Comparison of ENCODE assay signal across 8 cellular contexts in genomic region chr12:98754095-98754494, GRCh38.
DNase-seq lines count a peak whose midpoint lies in the region; ATAC-seq, FAIRE-seq and TF ChIP-seq lines count a peak whose summit lies in the region.

No MANE protein-coding gene starts in this region.

- no peaks in the 10 kb centered on the region for H3K9me3 Mint-ChIP-seq in naive thymus-derived CD8-positive, alpha-beta T cell

- 22 to 47% (median 31%) methylated on average over 5 of the region's 5 CpGs for WGBS in small intestine, 3 donors

- ATAC-seq in GM21367 (IDR thresholded peaks at IDR 0.05; ENCODE audit: unreplicated experiment): peak; percentile 98
- peak; percentile 98 for ATAC-seq in HG03520 (IDR thresholded peaks at IDR 0.05; ENCODE audit: unreplicated experiment)
- ATAC-seq in gastrocnemius medialis: no peak
- no peak for ATAC-seq in naive thymus-derived CD8-positive, alpha-beta T cell

- H3K27me3 Mint-ChIP-seq in naive thymus-derived CD8-positive, alpha-beta T cell: peaks cover 5 to 21% (median 15%) of the 10 kb centered on the region in 5 donors

- peaks cover 0 to 4% (median 0%) of the 10 kb centered on the region in 3 donors for H3K36me3 Mint-ChIP-seq in naive thymus-derived CD8-positive, alpha-beta T cell

- TF ChIP-seq CTCF in GM13976 (IDR thresholded peaks at IDR 0.05; ENCODE audit: borderline replicate concordance, control extremely low read depth, extremely low read depth, insufficient read depth, missing control alignments) (no peak), gastrocnemius medialis (IDR thresholded peaks at IDR 0.05 in 4 of 5, conservative IDR thresholded peaks at IDR 0.05 in 1 of 5) (no peak)

- intact Hi-C loops in gastrocnemius medialis (cut with DNase I; ENCODE audit: low total_unique reads): no loop called here

- H3K27ac ChIP-seq in angular gyrus (ENCODE audit: low read depth, low read length) (peak overlapping the region; percentile 57), small intestine (ENCODE audit: low read depth in 1 of 2, low read length in 1 of 2) (no peak overlapping the region), gastrocnemius medialis (no peak overlapping the region)

- H3K36me3 ChIP-seq in small intestine (ENCODE audit: control insufficient read depth in 2 of 2, insufficient read depth in 2 of 2, low read length in 2 of 2) (no peaks in the 10 kb centered on the region), gastrocnemius medialis (no peaks in the 10 kb centered on the region)

- DNase-seq in GM13976 (ENCODE audit: low spot score) (peak; percentile 80), small intestine (peak; percentile 7), gastrocnemius medialis (no peak)
- DNase-seq in effector CD4-positive, alpha-beta T cell: no peak
- no peak for DNase-seq in naive thymus-derived CD8-positive, alpha-beta T cell

- in situ Hi-C loops in GM13976 (cut with MboI; ENCODE audit: low sequenced_read_pairs, unreplicated experiment): no loop called here
- in situ Hi-C loops in gastrocnemius medialis (cut with MboI; ENCODE audit: low sequenced_read_pairs in 4 of 4): no loop called here

- no peak for TF ChIP-seq POLR2A in gastrocnemius medialis (IDR thresholded peaks at IDR 0.05)

- H3K4me1 Mint-ChIP-seq in naive thymus-derived CD8-positive, alpha-beta T cell: peaks cover 0 to 1% (median 0%) of the 10 kb centered on the region in 4 donors

- no peak overlapping the region for H3K27ac Mint-ChIP-seq in naive thymus-derived CD8-positive, alpha-beta T cell

- no peak for FAIRE-seq in small intestine (lab: Jason Lieb, UNC)

- H3K4me3 ChIP-seq in small intestine (ENCODE audit: low read depth in 1 of 2, low read length in 2 of 2) (no peak overlapping the region), gastrocnemius medialis (no peak overlapping the region)

- H3K4me3 Mint-ChIP-seq in naive thymus-derived CD8-positive, alpha-beta T cell: no peak overlapping the region

- POLR2A ChIA-PET in naive thymus-derived CD8-positive, alpha-beta T cell (lab: Charles Lee): no interaction called here

- H3K27me3 ChIP-seq in small intestine (ENCODE audit: control insufficient read depth in 2 of 2, insufficient read depth in 2 of 2, low read length in 2 of 2) (peaks cover 0 to 5% of the 10 kb centered on the region in 2 donors), gastrocnemius medialis (no peaks in the 10 kb centered on the region)

- no peaks in the 10 kb centered on the region for H3K4me1 ChIP-seq in small intestine (ENCODE audit: control insufficient read depth in 2 of 2, insufficient read depth in 1 of 2, low read depth in 1 of 2, low read length in 1 of 2)
- peaks cover 0 to 3% of the 10 kb centered on the region in 2 donors for H3K4me1 ChIP-seq in gastrocnemius medialis

- H3K9me3 ChIP-seq in small intestine (ENCODE audit: control insufficient read depth, low read depth): no peaks in the 10 kb centered on the region
- no peaks in the 10 kb centered on the region for H3K9me3 ChIP-seq in gastrocnemius medialis

Comparison
In these comparisons a context has a peak if more than half of its experiments do, and no peak if none do; other contexts are left out.
1. DNase-seq: peak in GM13976 (single experiment) and small intestine (single experiment); none in gastrocnemius medialis (0 of 2), effector CD4-positive, alpha-beta T cell (single experiment) and naive thymus-derived CD8-positive, alpha-beta T cell (0 of 10).
2. ATAC-seq: peak in GM21367 (single experiment) and HG03520 (single experiment); none in gastrocnemius medialis (0 of 2) and naive thymus-derived CD8-positive, alpha-beta T cell (0 of 2).